In genomic region chr17:82098169-82098938, GRCh38 we compare ENCODE assay signal across 1 cellular context.
TF ChIP-seq lines count a peak whose summit lies in the region.

TSS of gene FASN (minus strand) at chr17:82098236. CDS start at chr17:82096445, 1,791 bp downstream.

TF ChIP-seq in HepG2, 621 proteins besides CTCF, POLR2A, EP300 and RAD21 (continued from another document and continues in another):
- TF ChIP-seq, protein P1, sequence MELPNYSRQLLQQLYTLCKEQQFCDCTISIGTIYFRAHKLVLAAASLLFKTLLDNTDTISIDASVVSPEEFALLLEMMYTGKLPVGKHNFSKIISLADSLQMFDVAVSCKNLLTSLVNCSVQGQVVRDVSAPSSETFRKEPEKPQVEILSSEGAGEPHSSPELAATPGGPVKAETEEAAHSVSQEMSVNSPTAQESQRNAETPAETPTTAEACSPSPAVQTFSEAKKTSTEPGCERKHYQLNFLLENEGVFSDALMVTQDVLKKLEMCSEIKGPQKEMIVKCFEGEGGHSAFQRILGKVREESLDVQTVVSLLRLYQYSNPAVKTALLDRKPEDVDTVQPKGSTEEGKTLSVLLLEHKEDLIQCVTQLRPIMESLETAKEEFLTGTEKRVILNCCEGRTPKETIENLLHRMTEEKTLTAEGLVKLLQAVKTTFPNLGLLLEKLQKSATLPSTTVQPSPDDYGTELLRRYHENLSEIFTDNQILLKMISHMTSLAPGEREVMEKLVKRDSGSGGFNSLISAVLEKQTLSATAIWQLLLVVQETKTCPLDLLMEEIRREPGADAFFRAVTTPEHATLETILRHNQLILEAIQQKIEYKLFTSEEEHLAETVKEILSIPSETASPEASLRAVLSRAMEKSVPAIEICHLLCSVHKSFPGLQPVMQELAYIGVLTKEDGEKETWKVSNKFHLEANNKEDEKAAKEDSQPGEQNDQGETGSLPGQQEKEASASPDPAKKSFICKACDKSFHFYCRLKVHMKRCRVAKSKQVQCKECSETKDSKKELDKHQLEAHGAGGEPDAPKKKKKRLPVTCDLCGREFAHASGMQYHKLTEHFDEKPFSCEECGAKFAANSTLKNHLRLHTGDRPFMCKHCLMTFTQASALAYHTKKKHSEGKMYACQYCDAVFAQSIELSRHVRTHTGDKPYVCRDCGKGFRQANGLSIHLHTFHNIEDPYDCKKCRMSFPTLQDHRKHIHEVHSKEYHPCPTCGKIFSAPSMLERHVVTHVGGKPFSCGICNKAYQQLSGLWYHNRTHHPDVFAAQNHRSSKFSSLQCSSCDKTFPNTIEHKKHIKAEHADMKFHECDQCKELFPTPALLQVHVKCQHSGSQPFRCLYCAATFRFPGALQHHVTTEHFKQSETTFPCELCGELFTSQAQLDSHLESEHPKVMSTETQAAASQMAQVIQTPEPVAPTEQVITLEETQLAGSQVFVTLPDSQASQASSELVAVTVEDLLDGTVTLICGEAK (IDR thresholded peaks at IDR 0.05), result no peak
- TF ChIP-seq, protein P1 (CRISPR knock-in tag; IDR thresholded peaks at IDR 0.05), result peak; percentile 14; the same call in 1 of the 2 replicates
- TF ChIP-seq PAX8 (CRISPR knock-in tag; IDR thresholded peaks at IDR 0.05; ENCODE audit: borderline replicate concordance), result peak; percentile 86; the same call in 1 of the 2 replicates
- peak; percentile 86 for TF ChIP-seq POLR2AphosphoS5 (IDR thresholded peaks at IDR 0.05; ENCODE audit: low read depth, low read length)
- TF ChIP-seq ZNF883 (CRISPR knock-in tag; IDR thresholded peaks at IDR 0.05; ENCODE audit: not compliant biosample characterization), result peak; percentile 79
- TF ChIP-seq SMC3 (IDR thresholded peaks at IDR 0.05; ENCODE audit: low read length), result no peak
- TF ChIP-seq THAP9 (CRISPR knock-in tag; IDR thresholded peaks at IDR 0.05; ENCODE audit: borderline replicate concordance), result no peak
- no peak for TF ChIP-seq HOXD1 (CRISPR knock-in tag; IDR thresholded peaks at IDR 0.05)
- no peak for TF ChIP-seq CBX5 (CRISPR knock-in tag; IDR thresholded peaks at IDR 0.05; ENCODE audit: borderline replicate concordance)
- no peak for TF ChIP-seq NAIF1 (CRISPR knock-in tag; IDR thresholded peaks at IDR 0.05; ENCODE audit: borderline replicate concordance)
- no peak; the same call in 1 of the 2 replicates for TF ChIP-seq KDM5A (IDR thresholded peaks at IDR 0.05; ENCODE audit: borderline replicate concordance, low read length)
- no peak for TF ChIP-seq FOSL1 (CRISPR knock-in tag; IDR thresholded peaks at IDR 0.05; ENCODE audit: borderline replicate concordance)
- peak; percentile 67; the same call in 1 of the 2 replicates for TF ChIP-seq ZNF232 (CRISPR knock-in tag; IDR thresholded peaks at IDR 0.05; ENCODE audit: borderline replicate concordance)
- TF ChIP-seq HDAC6 (IDR thresholded peaks at IDR 0.05; ENCODE audit: low read depth, low read length), result no peak
- TF ChIP-seq NFE2L1 (CRISPR knock-in tag; IDR thresholded peaks at IDR 0.05; ENCODE audit: borderline replicate concordance), result no peak
- TF ChIP-seq ZNF780A (CRISPR knock-in tag; IDR thresholded peaks at IDR 0.05), result no peak
- TF ChIP-seq ZNF724P (CRISPR knock-in tag; IDR thresholded peaks at IDR 0.05; ENCODE audit: borderline replicate concordance), result no peak; the same call in 1 of the 2 replicates
- TF ChIP-seq, protein P2, sequence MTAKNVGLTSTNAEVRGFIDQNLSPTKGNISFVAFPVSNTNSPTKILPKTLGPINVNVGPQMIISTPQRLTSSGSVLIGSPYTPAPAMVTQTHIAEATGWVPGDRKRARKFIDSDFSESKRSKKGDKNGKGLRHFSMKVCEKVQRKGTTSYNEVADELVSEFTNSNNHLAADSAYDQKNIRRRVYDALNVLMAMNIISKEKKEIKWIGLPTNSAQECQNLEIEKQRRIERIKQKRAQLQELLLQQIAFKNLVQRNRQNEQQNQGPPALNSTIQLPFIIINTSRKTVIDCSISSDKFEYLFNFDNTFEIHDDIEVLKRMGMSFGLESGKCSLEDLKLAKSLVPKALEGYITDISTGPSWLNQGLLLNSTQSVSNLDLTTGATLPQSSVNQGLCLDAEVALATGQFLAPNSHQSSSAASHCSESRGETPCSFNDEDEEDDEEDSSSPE (CRISPR knock-in tag; IDR thresholded peaks at IDR 0.05), result peak; percentile 78
- peak; percentile 28; the same call in 1 of the 2 replicates for TF ChIP-seq ZNF678 (CRISPR knock-in tag; IDR thresholded peaks at IDR 0.05)
- TF ChIP-seq TIGD3 (CRISPR knock-in tag; IDR thresholded peaks at IDR 0.05; ENCODE audit: borderline replicate concordance), result no peak
- no peak for TF ChIP-seq ZNF839 (CRISPR knock-in tag; IDR thresholded peaks at IDR 0.05; ENCODE audit: borderline replicate concordance)
- peak; percentile 91 for TF ChIP-seq ZNF563 (CRISPR knock-in tag; IDR thresholded peaks at IDR 0.05)
- peak; percentile 83 for TF ChIP-seq MXD1 (CRISPR knock-in tag; IDR thresholded peaks at IDR 0.05)
- no peak for TF ChIP-seq SOX13 (IDR thresholded peaks at IDR 0.05)
- 0 out of 4 replicates have a peak, but pooled peaks of 1 of the 2 experiments have one; percentile 25 for TF ChIP-seq SOX13 (CRISPR knock-in tag; conservative IDR thresholded peaks at IDR 0.05 in 1 of 2, IDR thresholded peaks at IDR 0.05 in 1 of 2)
- TF ChIP-seq ZNF224 (CRISPR knock-in tag; IDR thresholded peaks at IDR 0.05), result no peak
- TF ChIP-seq ZMYM4 (CRISPR knock-in tag; IDR thresholded peaks at IDR 0.05), result peak; percentile 68
- TF ChIP-seq SSRP1 (CRISPR knock-in tag; IDR thresholded peaks at IDR 0.05), result no peak
- no peak for TF ChIP-seq ZNF337 (CRISPR knock-in tag; IDR thresholded peaks at IDR 0.05; ENCODE audit: borderline replicate concordance, low read depth)
- TF ChIP-seq MXI1 (IDR thresholded peaks at IDR 0.05; ENCODE audit: borderline replicate concordance, low read depth, low read length), result peak; percentile 95; the same call in 1 of the 3 replicates
- no peak for TF ChIP-seq ZNF44 (CRISPR knock-in tag; IDR thresholded peaks at IDR 0.05)
- peak; percentile 29; the same call in 1 of the 2 replicates for TF ChIP-seq PPARG (CRISPR knock-in tag; conservative IDR thresholded peaks at IDR 0.05)
- no peak for TF ChIP-seq ZKSCAN5 (CRISPR knock-in tag; IDR thresholded peaks at IDR 0.05)
- TF ChIP-seq ZNF772 (CRISPR knock-in tag; IDR thresholded peaks at IDR 0.05), result peak; percentile 54; the same call in 1 of the 2 replicates
- TF ChIP-seq, protein P3, sequence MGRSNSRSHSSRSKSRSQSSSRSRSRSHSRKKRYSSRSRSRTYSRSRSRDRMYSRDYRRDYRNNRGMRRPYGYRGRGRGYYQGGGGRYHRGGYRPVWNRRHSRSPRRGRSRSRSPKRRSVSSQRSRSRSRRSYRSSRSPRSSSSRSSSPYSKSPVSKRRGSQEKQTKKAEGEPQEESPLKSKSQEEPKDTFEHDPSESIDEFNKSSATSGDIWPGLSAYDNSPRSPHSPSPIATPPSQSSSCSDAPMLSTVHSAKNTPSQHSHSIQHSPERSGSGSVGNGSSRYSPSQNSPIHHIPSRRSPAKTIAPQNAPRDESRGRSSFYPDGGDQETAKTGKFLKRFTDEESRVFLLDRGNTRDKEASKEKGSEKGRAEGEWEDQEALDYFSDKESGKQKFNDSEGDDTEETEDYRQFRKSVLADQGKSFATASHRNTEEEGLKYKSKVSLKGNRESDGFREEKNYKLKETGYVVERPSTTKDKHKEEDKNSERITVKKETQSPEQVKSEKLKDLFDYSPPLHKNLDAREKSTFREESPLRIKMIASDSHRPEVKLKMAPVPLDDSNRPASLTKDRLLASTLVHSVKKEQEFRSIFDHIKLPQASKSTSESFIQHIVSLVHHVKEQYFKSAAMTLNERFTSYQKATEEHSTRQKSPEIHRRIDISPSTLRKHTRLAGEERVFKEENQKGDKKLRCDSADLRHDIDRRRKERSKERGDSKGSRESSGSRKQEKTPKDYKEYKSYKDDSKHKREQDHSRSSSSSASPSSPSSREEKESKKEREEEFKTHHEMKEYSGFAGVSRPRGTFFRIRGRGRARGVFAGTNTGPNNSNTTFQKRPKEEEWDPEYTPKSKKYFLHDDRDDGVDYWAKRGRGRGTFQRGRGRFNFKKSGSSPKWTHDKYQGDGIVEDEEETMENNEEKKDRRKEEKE (IDR thresholded peaks at IDR 0.05), result no peak
- TF ChIP-seq DZIP1 (CRISPR knock-in tag; IDR thresholded peaks at IDR 0.05), result no peak; the same call in 1 of the 2 replicates
- peak; percentile 27; the same call in 1 of the 2 replicates for TF ChIP-seq GFI1 (CRISPR knock-in tag; IDR thresholded peaks at IDR 0.05; ENCODE audit: borderline replicate concordance)
- TF ChIP-seq GATAD1 (CRISPR knock-in tag; IDR thresholded peaks at IDR 0.05), result peak; percentile 32; the same call in 1 of the 2 replicates
- no peak for TF ChIP-seq RCOR2 (CRISPR knock-in tag; IDR thresholded peaks at IDR 0.05)
- peak; percentile 81; the same call in 1 of the 2 replicates for TF ChIP-seq ZFX (CRISPR knock-in tag; IDR thresholded peaks at IDR 0.05; ENCODE audit: low read depth)
